Comparison of ENCODE assay signal across 8 cellular contexts in the genomic region with DNA sequence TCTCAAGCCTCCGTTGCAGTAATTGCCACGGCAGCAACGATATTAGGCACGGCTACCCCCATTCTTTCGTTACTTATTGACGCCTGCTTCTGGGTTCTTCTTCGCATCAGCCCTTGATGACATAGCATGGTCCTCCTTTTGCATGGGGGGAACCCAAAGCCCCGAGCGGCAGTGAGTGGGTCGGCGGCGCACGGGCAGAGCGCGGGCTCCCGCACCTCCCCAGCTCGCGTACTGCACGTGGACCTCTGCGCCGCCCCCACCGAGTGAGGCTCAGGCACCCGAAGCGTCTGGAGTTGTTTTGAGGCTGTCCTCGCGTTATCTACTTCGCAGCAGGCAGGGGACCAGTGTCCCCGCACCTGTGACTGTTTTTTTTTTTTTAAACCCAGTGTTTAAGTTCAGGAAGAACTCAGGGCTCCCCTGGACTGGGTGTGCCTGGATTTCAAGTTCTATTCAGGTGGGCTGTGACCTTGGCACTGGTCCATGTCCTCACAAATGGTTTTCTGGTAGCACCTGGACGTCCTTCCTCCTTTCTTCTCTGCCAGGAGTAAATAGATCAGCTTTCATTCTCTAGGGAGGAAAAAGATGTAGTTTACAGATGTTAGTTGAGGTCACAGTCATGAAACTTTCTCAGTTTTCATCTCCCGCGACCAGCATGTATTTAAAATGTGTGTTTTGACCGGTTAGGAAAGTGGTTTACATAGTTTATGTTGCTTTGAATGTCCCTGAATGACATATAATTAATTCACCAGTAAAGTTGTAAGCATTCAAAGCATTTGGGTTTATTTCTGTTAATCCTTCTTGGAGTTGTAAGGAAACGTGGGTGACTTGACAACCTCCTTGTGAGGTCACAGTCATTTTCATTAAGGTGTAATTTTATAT. TPM values are rescaled to one million over a fixed set of nuclear protein-coding genes. Genes with fewer than 3 reads are reported as not detected.
DNase-seq lines count a peak whose midpoint lies in the region; ATAC-seq and TF ChIP-seq lines count a peak whose summit lies in the region.

No MANE protein-coding gene starts in this region.

- H3K4me3 ChIP-seq in right lobe of liver (peak overlapping the region; percentile 16 to 45 (median 31)), urinary bladder (ENCODE audit: low read depth, low read length) (peak overlapping the region; percentile 56)

- H3K27me3 ChIP-seq in right lobe of liver, result no peaks in the 10 kb centered on the region

- peaks cover 49% of the 10 kb centered on the region for H3K27me3 Mint-ChIP-seq in activated T-helper 17 cell treated with anti-CD3 and anti-CD28 coated beads, Interleukin-2, amount 50 U/mL, for 72 hours

- intact Hi-C loops in right lobe of liver (cut with DNase I), result no loop called here

- H3K36me3 Mint-ChIP-seq in activated T-helper 17 cell treated with anti-CD3 and anti-CD28 coated beads, Interleukin-2, amount 50 U/mL, for 72 hours (ENCODE audit: low read depth), result peaks cover 6% of the 10 kb centered on the region

- no peak for TF ChIP-seq POLR2A in right lobe of liver (IDR thresholded peaks at IDR 0.05)

- 8% methylated on average over 22 of the region's 33 CpGs for WGBS in right lobe of liver (ENCODE audit: insufficient coverage, low coverage, low lambda C conversion rate, missing lambda C conversion rate)
- WGBS in urinary bladder, result 10% methylated on average over 33 of the region's 33 CpGs

- peaks cover 6% of the 10 kb centered on the region for H3K4me1 Mint-ChIP-seq in activated T-helper 17 cell treated with anti-CD3 and anti-CD28 coated beads, Interleukin-2, amount 50 U/mL, for 72 hours

- no peaks in the 10 kb centered on the region for H3K9me3 ChIP-seq in right lobe of liver

- peak overlapping the region; percentile 79 for H3K4me3 Mint-ChIP-seq in activated T-helper 17 cell treated with anti-CD3 and anti-CD28 coated beads, Interleukin-2, amount 50 U/mL, for 72 hours

- H3K36me3 ChIP-seq in right lobe of liver (no peaks in the 10 kb centered on the region), urinary bladder (ENCODE audit: insufficient read depth) (no peaks in the 10 kb centered on the region)

- H3K9me3 Mint-ChIP-seq in activated T-helper 17 cell treated with anti-CD3 and anti-CD28 coated beads, Interleukin-2, amount 50 U/mL, for 72 hours, result no peaks in the 10 kb centered on the region

- H3K27ac Mint-ChIP-seq in activated T-helper 17 cell treated with anti-CD3 and anti-CD28 coated beads, Interleukin-2, amount 50 U/mL, for 72 hours, result no peak overlapping the region

- no peak for ATAC-seq in activated T-helper 17 cell treated with anti-CD3 and anti-CD28 coated beads, Interleukin-2, amount 50 U/mL, for 72 hours (replicated peaks)
- ATAC-seq in right lobe of liver (peak; percentile 21 to 58 (median 50)), GM21381 (IDR thresholded peaks at IDR 0.05; ENCODE audit: unreplicated experiment) (no peak)

- peak; percentile 74 for DNase-seq in DMS153 treated with DMSO at 0.1 percent for 48 hours (lab: John Stamatoyannopoulos, UW; ENCODE audit: unreplicated experiment)
- DNase-seq in NCI-H1417 (lab: John Stamatoyannopoulos, UW), result peak; percentile 75 to 93 (median 77)
- DNase-seq in right lobe of liver, result no peak
- no peak for DNase-seq in cerebellar nuclear complex (lab: John Stamatoyannopoulos, UW)
- DNase-seq in hepatic stellate cell (ENCODE audit: low spot score), result no peak

- H3K27ac ChIP-seq in right lobe of liver, result no peak overlapping the region
- no peak overlapping the region for H3K27ac ChIP-seq in urinary bladder (ENCODE audit: low read depth)

- H3K4me1 ChIP-seq in right lobe of liver, result peaks cover 0 to 13% (median under 1%) of the 10 kb centered on the region in 4 donors
- H3K4me1 ChIP-seq in urinary bladder (ENCODE audit: insufficient read depth), result no peaks in the 10 kb centered on the region

- TF ChIP-seq CTCF in right lobe of liver (IDR thresholded peaks at IDR 0.05), result no peak

RNA-seq across cellular contexts. Expression of a gene that starts 1.4 kb away (rescaled TPM):
- not detected for total RNA-seq in activated T-helper 17 cell treated with anti-CD3 and anti-CD28 coated beads, Interleukin-2, amount 50 U/mL, for 72 hours
- total RNA-seq in right lobe of liver (under 1 TPM in 4 of 6 experiments, not detected in 2; 0.06 to 0.86 (median 0.15) TPM), urinary bladder (not detected)
- polyA plus RNA-seq in urinary bladder, result not detected

RNA-seq across cellular contexts. Expression of a gene that starts 37.2 kb away (rescaled TPM):
- not detected for total RNA-seq in activated T-helper 17 cell treated with anti-CD3 and anti-CD28 coated beads, Interleukin-2, amount 50 U/mL, for 72 hours
- total RNA-seq in right lobe of liver, result not detected
- not detected for total RNA-seq in urinary bladder
- not detected for polyA plus RNA-seq in urinary bladder

Comparison
In these comparisons a context has a peak if more than half of its experiments do, and no peak if none do; other contexts are left out.
1. DNase-seq: peak in DMS153 treated with DMSO at 0.1 percent for 48 hours (single experiment) and NCI-H1417 (3 of 3); none in right lobe of liver (0 of 3), cerebellar nuclear complex (0 of 2) and hepatic stellate cell (single experiment).
2. ATAC-seq: peak in right lobe of liver (4 of 4); none in activated T-helper 17 cell treated with anti-CD3 and anti-CD28 coated beads, Interleukin-2, amount 50 U/mL, for 72 hours (single experiment) and GM21381 (single experiment).